In genomic region chr18:13871701-13872100, GRCh38 we compare ENCODE assay signal across 15 cellular contexts. TPM values are rescaled to one million over a fixed set of nuclear protein-coding genes. Genes with fewer than 3 reads are reported as not detected.
DNase-seq lines count a peak whose midpoint lies in the region; ATAC-seq and TF ChIP-seq lines count a peak whose summit lies in the region.
"Had no signal": no experiment of that assay in that cellular context is flagged by ENCODE, and none has a peak within 500 bp of the region (broad histone marks: within the 10 kb centered on the region; RNA-seq: fewer than 3 reads in every experiment).

No MANE protein-coding gene starts in this region.

- no peak overlapping the region for H3K27ac ChIP-seq in H9 (ENCODE audit: insufficient read length, low read depth, low read length)

- no peak overlapping the region for H3K4me3 Mint-ChIP-seq in H9
- H3K4me3 Mint-ChIP-seq: CD14-positive monocyte; CD8-positive, alpha-beta T cell had no signal

- H3K9me3 Mint-ChIP-seq in H9: 0 out of 5 replicates have a peak, but pooled peaks cover 0 to 1% of the 10 kb centered on the region in 2 experiments
- H3K9me3 Mint-ChIP-seq: CD8-positive, alpha-beta T cell had no signal

- no peak overlapping the region for H2AK5ac ChIP-seq in H9 (ENCODE audit: insufficient read length, low read length)

- no peak overlapping the region for H3K4ac ChIP-seq in H9 (ENCODE audit: low read depth, low read length)

- no peak overlapping the region for H2BK15ac ChIP-seq in H9 (ENCODE audit: low read depth, low read length)

- H3K14ac ChIP-seq in H9 (ENCODE audit: insufficient read depth, low read length): no peak overlapping the region

- no peak overlapping the region for H3K56ac ChIP-seq in H9 (ENCODE audit: insufficient read length, low read depth, low read length)

- H3K23ac ChIP-seq in H9 (ENCODE audit: insufficient read length, low read depth, low read length): no peak overlapping the region

- no peak overlapping the region for H2BK12ac ChIP-seq in H9 (ENCODE audit: insufficient read length, low read depth, low read length)

- H3K4me1 Mint-ChIP-seq in H9: peaks cover 13 to 14% of the 10 kb centered on the region in 2 experiments
- H3K4me1 Mint-ChIP-seq: CD14-positive monocyte had no signal

- no peaks in the 10 kb centered on the region for H3K79me1 ChIP-seq in H9 (ENCODE audit: insufficient read depth, low read depth, low read length, poor library complexity, severe bottlenecking)

- no peak for TF ChIP-seq CTCF in H9 (conservative IDR thresholded peaks at IDR 0.05)

- no peaks in the 10 kb centered on the region; a peak in 1 of 7 replicates for H3K36me3 Mint-ChIP-seq in H9 (ENCODE audit: insufficient read depth in 1 of 3, low read depth in 3 of 3)
- H3K36me3 Mint-ChIP-seq: CD14-positive monocyte; CD8-positive, alpha-beta T cell had no signal

- H4K8ac ChIP-seq in H9 (replicated peaks; ENCODE audit: insufficient read length, low read depth, low read length): no peak overlapping the region

- peaks cover 6% of the 10 kb centered on the region for H3K23me2 ChIP-seq in H9 (ENCODE audit: insufficient read length, low read depth, low read length, poor library complexity, severe bottlenecking)

- WGBS in H9 (ENCODE audit: extremely low coverage, insufficient read length, low lambda C conversion rate): no CpG with 5 or more reads among the region's 13 CpGs

- H3K27ac Mint-ChIP-seq in H9: no peak overlapping the region
- H3K27ac Mint-ChIP-seq: CD14-positive monocyte; CD8-positive, alpha-beta T cell had no signal

- no peak overlapping the region for H2AFZ ChIP-seq in H9 (ENCODE audit: low read length)

- no peak overlapping the region for H3K18ac ChIP-seq in H9 (ENCODE audit: insufficient read length, low read depth, low read length)

- H3K9me3 ChIP-seq in H9 (ENCODE audit: control insufficient read depth, low read depth, low read length): no peaks in the 10 kb centered on the region
- H3K9me3 ChIP-seq: BE2C had no signal

- H3K27me3 ChIP-seq in H9 (ENCODE audit: insufficient read depth, low read length): peaks cover 8% of the 10 kb centered on the region; the same call in 1 of the 2 replicates

- no peak for ATAC-seq in HG03108 (IDR thresholded peaks at IDR 0.05; ENCODE audit: unreplicated experiment)
- ATAC-seq: CD8-positive, alpha-beta T cell had no signal

- no peak overlapping the region for H2BK5ac ChIP-seq in H9 (ENCODE audit: insufficient read length, low read length)

- no peak overlapping the region for H2BK120ac ChIP-seq in H9 (ENCODE audit: low read depth, low read length, poor library complexity, severe bottlenecking)

- H3K79me2 ChIP-seq in H9 (ENCODE audit: insufficient read depth, low read length): no peaks in the 10 kb centered on the region

- DNase-seq in DMS 273 treated with DMSO at 0.1 percent for 48 hours (lab: John Stamatoyannopoulos, UW): peak; percentile 20
- DNase-seq in NCI-H69 (lab: John Stamatoyannopoulos, UW): peak; percentile 21
- DNase-seq in iPS-NIHi11 (ENCODE audit: low spot score): peak; percentile 17
- no peak for DNase-seq in iPS-NIHi7 (ENCODE audit: extremely low spot score)
- no peak for DNase-seq in AG08395 (ENCODE audit: low spot score)
- DNase-seq in H9: no peak
- DNase-seq: BE2C; CD8-positive, alpha-beta T cell; COR-L47; IMR-90; KBM-7 had no signal

- H4K5ac ChIP-seq in H9 (ENCODE audit: insufficient read length, low read depth, low read length): no peak overlapping the region

- peaks cover 48% of the 10 kb centered on the region for H3K27me3 Mint-ChIP-seq in H9 (ENCODE audit: low read depth)

- H4K20me1 ChIP-seq in H9 (ENCODE audit: control insufficient read depth, insufficient read depth, insufficient read length): no peaks in the 10 kb centered on the region

- H2BK20ac ChIP-seq in H9 (ENCODE audit: low read depth, low read length, poor library complexity, severe bottlenecking): no peak overlapping the region

- no peaks in the 10 kb centered on the region for H3K4me1 ChIP-seq in H9 (ENCODE audit: insufficient read depth, low read length)
- H3K4me1 ChIP-seq: BE2C had no signal

- H3K4me2 ChIP-seq in H9 (ENCODE audit: insufficient read depth, insufficient read length, low read length): no peak overlapping the region

- H4K91ac ChIP-seq in H9 (ENCODE audit: insufficient read length, low read depth, low read length): no peak overlapping the region

- no peak overlapping the region for H3T11ph ChIP-seq in H9 (ENCODE audit: low read length)

- no peak overlapping the region for H3K9ac ChIP-seq in H9 (ENCODE audit: extremely low read depth, insufficient read length, low read length)

RNA-seq across cellular contexts. Expression of gene MC2R, which starts 43.6 kb away (rescaled TPM):
- not detected in 2 replicates for total RNA-seq in H9 (2021)
- total RNA-seq: CD8-positive, alpha-beta T cell; Daoy; HT-29; IMR-90 had no signal

RNA-seq across cellular contexts. Expression of gene MC5R, which starts 47.8 kb away (rescaled TPM):
- total RNA-seq in H9 (2021): not detected in 2 replicates
- total RNA-seq: CD8-positive, alpha-beta T cell; Daoy; HT-29; IMR-90 had no signal

Comparison
In these comparisons a context has a peak if more than half of its experiments do, and no peak if none do; other contexts are left out.
1. DNase-seq: peak in DMS 273 treated with DMSO at 0.1 percent for 48 hours (single experiment), NCI-H69 (single experiment) and iPS-NIHi11 (single experiment); none in iPS-NIHi7 (single experiment), AG08395 (single experiment) and H9 (single experiment).